Comparison of ENCODE assay signal across 1 cellular context in the genomic region with DNA sequence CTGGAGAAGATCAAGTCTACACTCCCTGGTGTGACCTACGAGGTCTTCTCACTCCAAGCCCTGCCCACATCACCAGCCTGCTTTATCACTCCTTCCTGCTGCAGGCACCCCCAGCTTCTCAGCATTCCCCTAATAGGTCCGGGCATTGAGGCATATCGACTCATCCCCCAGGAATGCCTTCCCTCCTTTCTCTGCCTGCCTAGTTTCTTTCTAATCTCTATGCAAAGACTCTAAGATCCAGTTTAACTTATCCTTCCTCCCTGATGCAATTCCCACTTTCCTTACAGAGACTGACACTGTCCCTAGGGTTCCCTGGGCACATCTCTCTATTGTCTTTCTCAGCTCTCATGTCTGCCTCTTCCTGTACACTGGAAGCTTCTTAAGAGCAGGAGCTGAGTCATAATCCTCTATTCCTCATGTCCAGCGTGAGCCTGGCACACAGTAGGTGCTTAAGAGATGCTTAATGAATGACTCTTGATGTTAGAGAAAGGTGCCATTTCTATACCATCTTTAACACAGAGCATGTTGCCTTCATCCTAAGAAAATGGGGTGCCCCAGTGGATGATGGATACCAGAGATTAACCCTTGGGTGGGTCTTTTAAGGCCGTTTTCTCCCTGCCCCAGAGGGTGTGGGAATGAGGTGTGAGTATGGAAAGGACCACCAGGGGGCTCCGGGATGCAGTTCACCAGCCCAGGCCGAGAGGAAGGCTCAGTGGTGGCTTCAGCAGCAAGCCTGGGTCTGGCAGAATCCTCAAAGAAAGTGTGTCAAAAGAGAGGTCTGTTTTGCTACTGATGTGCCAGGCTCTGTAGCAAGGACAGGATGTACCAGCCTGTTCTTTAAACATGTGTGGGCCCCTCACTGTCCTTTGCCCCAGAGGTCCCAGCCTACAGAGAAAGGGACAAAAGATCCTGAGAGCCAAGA.
TF ChIP-seq lines count a peak whose summit lies in the region.

No MANE protein-coding gene starts in this region.

TF ChIP-seq in SK-N-SH, 30 proteins besides CTCF, POLR2A, EP300 and RAD21 (continued from another document):
- TF ChIP-seq YY1 (IDR thresholded peaks at IDR 0.05; ENCODE audit: low read depth), result 0 out of 2 replicates have a peak, but pooled peaks have one; percentile 14
- TF ChIP-seq, protein P1, sequence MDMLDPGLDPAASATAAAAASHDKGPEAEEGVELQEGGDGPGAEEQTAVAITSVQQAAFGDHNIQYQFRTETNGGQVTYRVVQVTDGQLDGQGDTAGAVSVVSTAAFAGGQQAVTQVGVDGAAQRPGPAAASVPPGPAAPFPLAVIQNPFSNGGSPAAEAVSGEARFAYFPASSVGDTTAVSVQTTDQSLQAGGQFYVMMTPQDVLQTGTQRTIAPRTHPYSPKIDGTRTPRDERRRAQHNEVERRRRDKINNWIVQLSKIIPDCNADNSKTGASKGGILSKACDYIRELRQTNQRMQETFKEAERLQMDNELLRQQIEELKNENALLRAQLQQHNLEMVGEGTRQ (IDR thresholded peaks at IDR 0.05; ENCODE audit: borderline replicate concordance, low read depth, low read length), result no peak
- peak; percentile 83; the same call in 1 of the 2 replicates for TF ChIP-seq TEAD4 (IDR thresholded peaks at IDR 0.05; ENCODE audit: borderline replicate concordance, insufficient read depth)
- TF ChIP-seq, protein P2, sequence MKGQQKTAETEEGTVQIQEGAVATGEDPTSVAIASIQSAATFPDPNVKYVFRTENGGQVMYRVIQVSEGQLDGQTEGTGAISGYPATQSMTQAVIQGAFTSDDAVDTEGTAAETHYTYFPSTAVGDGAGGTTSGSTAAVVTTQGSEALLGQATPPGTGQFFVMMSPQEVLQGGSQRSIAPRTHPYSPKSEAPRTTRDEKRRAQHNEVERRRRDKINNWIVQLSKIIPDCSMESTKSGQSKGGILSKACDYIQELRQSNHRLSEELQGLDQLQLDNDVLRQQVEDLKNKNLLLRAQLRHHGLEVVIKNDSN (IDR thresholded peaks at IDR 0.05; ENCODE audit: borderline replicate concordance, low read depth), result no peak
- TF ChIP-seq TAF1 (IDR thresholded peaks at IDR 0.05; ENCODE audit: borderline replicate concordance, low read depth, low read length), result 0 out of 2 replicates have a peak, but pooled peaks have one; percentile 11
- peak; percentile 51; the same call in 1 of the 2 replicates for TF ChIP-seq SIN3A (IDR thresholded peaks at IDR 0.05; ENCODE audit: borderline replicate concordance, low read depth, low read length)
- no peak for TF ChIP-seq CHD2 (IDR thresholded peaks at IDR 0.05; ENCODE audit: low read length, partially characterized antibody)
- peak; percentile 79 for TF ChIP-seq FOSL2 (IDR thresholded peaks at IDR 0.05; ENCODE audit: borderline replicate concordance, low read depth)
- TF ChIP-seq SMC3 (IDR thresholded peaks at IDR 0.05; ENCODE audit: low read depth, low read length), result peak; percentile 95
- no peak; the same call in 1 of the 2 replicates for TF ChIP-seq RXRA (IDR thresholded peaks at IDR 0.05; ENCODE audit: borderline replicate concordance, low read depth)
- TF ChIP-seq ELF1 (IDR thresholded peaks at IDR 0.05), result 0 out of 2 replicates have a peak, but pooled peaks have one; percentile 24
- no peak for TF ChIP-seq RCOR1 (IDR thresholded peaks at IDR 0.05; ENCODE audit: low read length)
